Comparison of ENCODE assay signal across 1 cellular context in the genomic region with DNA sequence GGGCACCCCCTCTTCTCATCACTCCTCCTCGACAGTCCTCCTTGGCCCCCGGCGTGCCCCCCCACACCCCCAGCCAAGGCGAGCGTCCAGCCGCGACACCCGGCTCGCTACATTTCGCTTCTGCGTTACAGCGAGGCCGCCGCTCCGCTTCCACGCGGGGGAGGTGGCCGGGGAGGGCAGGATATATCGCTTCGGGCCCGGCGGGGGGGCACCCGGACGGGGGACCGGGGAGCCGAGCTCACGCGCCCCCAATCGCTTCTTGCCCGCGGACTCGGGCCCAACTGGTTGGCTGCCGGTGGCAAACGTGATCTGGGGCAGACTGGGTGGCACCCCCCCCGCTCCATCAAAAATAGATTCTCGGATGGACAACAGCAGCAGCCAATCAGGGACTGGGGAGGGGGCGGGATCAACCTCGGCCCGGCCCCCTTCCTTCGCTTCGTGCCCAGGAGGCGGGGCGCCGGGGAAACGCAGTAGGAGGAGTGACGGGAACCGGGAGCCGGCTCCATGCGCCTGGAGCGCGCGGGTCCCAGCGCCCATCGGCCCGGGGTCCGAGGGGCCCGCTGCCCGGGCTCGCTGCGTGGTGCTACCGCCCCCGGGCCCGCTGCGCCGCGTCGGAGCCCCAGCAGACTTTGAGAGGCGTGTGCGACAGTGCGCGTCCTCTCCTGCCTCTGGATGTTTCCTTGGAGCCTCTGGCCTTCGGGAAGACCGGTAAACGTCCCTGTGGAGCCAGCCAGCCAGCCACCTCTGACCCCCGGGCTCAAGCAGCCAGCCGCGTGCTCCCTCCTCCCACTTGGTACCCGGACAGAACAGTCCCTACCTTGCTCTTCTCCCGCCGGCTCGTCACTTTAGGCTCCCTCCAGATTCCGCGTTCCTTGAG.
TF ChIP-seq lines count a peak whose summit lies in the region.

A gene (minus strand): TSS at position 321 of the 877 bp plus-strand sequence. CDS start 2,757 bp downstream, outside the sequence.

TF ChIP-seq in A549, 52 proteins besides CTCF, POLR2A, EP300 and RAD21 (continued from another document):
- TF ChIP-seq, protein P1, sequence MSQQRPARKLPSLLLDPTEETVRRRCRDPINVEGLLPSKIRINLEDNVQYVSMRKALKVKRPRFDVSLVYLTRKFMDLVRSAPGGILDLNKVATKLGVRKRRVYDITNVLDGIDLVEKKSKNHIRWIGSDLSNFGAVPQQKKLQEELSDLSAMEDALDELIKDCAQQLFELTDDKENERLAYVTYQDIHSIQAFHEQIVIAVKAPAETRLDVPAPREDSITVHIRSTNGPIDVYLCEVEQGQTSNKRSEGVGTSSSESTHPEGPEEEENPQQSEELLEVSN (IDR thresholded peaks at IDR 0.05; ENCODE audit: borderline replicate concordance, low read depth), result no peak
- TF ChIP-seq, protein P2, sequence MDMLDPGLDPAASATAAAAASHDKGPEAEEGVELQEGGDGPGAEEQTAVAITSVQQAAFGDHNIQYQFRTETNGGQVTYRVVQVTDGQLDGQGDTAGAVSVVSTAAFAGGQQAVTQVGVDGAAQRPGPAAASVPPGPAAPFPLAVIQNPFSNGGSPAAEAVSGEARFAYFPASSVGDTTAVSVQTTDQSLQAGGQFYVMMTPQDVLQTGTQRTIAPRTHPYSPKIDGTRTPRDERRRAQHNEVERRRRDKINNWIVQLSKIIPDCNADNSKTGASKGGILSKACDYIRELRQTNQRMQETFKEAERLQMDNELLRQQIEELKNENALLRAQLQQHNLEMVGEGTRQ (IDR thresholded peaks at IDR 0.05), result peak; percentile 62
- TF ChIP-seq JUN (IDR thresholded peaks at IDR 0.05) (peak in 1 of 2 experiments; percentile 31; a peak in 1 of 5 replicates), ZC3H11A (IDR thresholded peaks at IDR 0.05) (no peak), KDM5A (IDR thresholded peaks at IDR 0.05) (no peak), CHD4 (IDR thresholded peaks at IDR 0.05; ENCODE audit: borderline replicate concordance) (no peak), ESRRA (IDR thresholded peaks at IDR 0.05; ENCODE audit: borderline replicate concordance, low read length) (no peak), BHLHE40 (IDR thresholded peaks at IDR 0.05; ENCODE audit: low read depth, low read length) (peak; percentile 16; the same call in 1 of the 2 replicates), ZFP36 (IDR thresholded peaks at IDR 0.05; ENCODE audit: borderline replicate concordance, partially characterized antibody) (no peak)
TF ChIP-seq in A549: peak in this region for 7.
